ENCODE assay signal across 14 cellular contexts in the genomic region with DNA sequence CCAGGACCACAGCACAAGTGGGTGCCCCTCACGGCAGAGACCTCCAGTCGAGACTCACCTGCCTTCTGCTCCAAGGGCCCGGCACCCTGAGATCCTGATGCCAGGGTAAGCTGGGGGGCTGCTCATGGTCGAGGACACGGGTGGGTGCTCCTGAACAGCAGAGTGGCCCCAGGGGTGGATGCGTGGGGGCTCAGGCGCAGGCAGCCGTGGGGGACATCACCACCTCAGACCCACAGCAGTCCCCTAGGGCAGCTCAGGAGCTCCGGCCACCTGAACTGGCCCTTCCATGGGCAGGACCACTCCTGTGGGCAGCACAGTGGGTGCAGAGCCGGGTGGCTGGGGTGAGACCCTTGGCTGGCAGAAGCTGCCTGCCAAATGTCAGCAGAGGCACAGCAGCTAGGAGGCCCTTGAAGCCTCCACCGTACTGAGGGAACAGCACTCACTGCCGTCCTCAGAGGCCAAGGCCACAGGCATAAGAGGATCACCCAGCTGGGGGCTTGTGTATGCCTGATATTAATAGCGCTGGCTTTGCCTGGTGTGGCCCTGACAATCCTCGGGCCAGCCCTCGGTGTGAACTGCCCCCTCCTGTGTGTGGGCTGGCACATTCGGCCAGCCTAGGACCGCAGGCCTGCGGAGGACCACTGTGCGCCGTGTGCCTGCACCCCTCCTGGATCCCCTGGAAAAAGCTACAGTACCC. TPM values are rescaled to one million over a fixed set of nuclear protein-coding genes. Genes with fewer than 3 reads are reported as not detected.
DNase-seq lines count a peak whose midpoint lies in the region; ATAC-seq, FAIRE-seq and TF ChIP-seq lines count a peak whose summit lies in the region.
"Had no signal": no experiment of that assay in that cellular context is flagged by ENCODE, and none has a peak within 500 bp of the region (broad histone marks: within the 10 kb centered on the region; RNA-seq: fewer than 3 reads in every experiment).

No MANE protein-coding gene starts in this region.

- ATAC-seq in right cardiac atrium, result peak; percentile 4 to 15
- ATAC-seq in natural killer cell treated with Interleukin-12 subunit alpha and Interleukin-12 subunit beta and Interleukin-15 and Interleukin-18, amount 100 ng/mL, for 72 hours, result no peak
- ATAC-seq: WTC11 had no signal

- DNase-seq in D721Med (ENCODE audit: insufficient read length, low spot score) (peak; percentile 94), ascending aorta (ENCODE audit: low spot score in 2 of 2) (no peak), right cardiac atrium (peak in 2 of 3 donors; percentile 75 to 77), Kasumi-1 (lab: John Stamatoyannopoulos, UW) (no peak), NOMO-1 treated with DMSO at 0.1 percent for 48 hours (lab: John Stamatoyannopoulos, UW; ENCODE audit: unreplicated experiment) (no peak), SKM-1 treated with dmso at 0.1 percent for 144 hours (lab: John Stamatoyannopoulos, UW; ENCODE audit: unreplicated experiment) (no peak)
- no peak for DNase-seq in natural killer cell treated with Interleukin-12 subunit alpha and Interleukin-12 subunit beta and Interleukin-15 and Interleukin-18, amount 100 ng/mL, for 72 hours (ENCODE audit: low spot score)
- DNase-seq: EL, NCI-H2171, occipital lobe had no signal

- no peaks in the 10 kb centered on the region for H3K9me3 ChIP-seq in ascending aorta
- H3K9me3 ChIP-seq in right cardiac atrium (ENCODE audit: control insufficient read depth, low read length), result no peaks in the 10 kb centered on the region
- no peaks in the 10 kb centered on the region for H3K9me3 ChIP-seq in skeletal muscle tissue (ENCODE audit: control insufficient read depth in 3 of 3, low read length in 3 of 3)

- H3K9ac ChIP-seq in skeletal muscle tissue (ENCODE audit: low read depth in 1 of 3, low read length in 3 of 3), result peak overlapping the region; percentile 90 to 99 (median 94)

- H3K4me1 ChIP-seq in ascending aorta (peaks cover 19 to 58% of the 10 kb centered on the region in 2 donors), right cardiac atrium (ENCODE audit: control insufficient read depth, insufficient read depth, low read length) (peaks cover 17% of the 10 kb centered on the region), skeletal muscle tissue (ENCODE audit: control insufficient read depth in 3 of 3, insufficient read depth in 3 of 3, low read length in 3 of 3) (peaks cover 78 to 98% (median 84%) of the 10 kb centered on the region in 3 donors)

- H3K27me3 Mint-ChIP-seq in natural killer cell treated with Interleukin-12 subunit alpha and Interleukin-12 subunit beta and Interleukin-15 and Interleukin-18, amount 100 ng/mL, for 72 hours, result no peaks in the 10 kb centered on the region

- 59% methylated on average over 20 of the region's 20 CpGs for WGBS in right cardiac atrium

- H3K27ac Mint-ChIP-seq in natural killer cell treated with Interleukin-12 subunit alpha and Interleukin-12 subunit beta and Interleukin-15 and Interleukin-18, amount 100 ng/mL, for 72 hours, result no peak overlapping the region

- H3K27ac ChIP-seq in ascending aorta, result peak overlapping the region; percentile 72 to 73
- H3K27ac ChIP-seq in right cardiac atrium (ENCODE audit: low read length), result peak overlapping the region; percentile 90
- peak overlapping the region; percentile 99 for H3K27ac ChIP-seq in skeletal muscle tissue (ENCODE audit: low read depth, low read length)

- H3K27me3 ChIP-seq in ascending aorta, result no peaks in the 10 kb centered on the region
- no peaks in the 10 kb centered on the region for H3K27me3 ChIP-seq in right cardiac atrium (ENCODE audit: control insufficient read depth, insufficient read depth)
- H3K27me3 ChIP-seq in skeletal muscle tissue (ENCODE audit: control insufficient read depth in 3 of 3, insufficient read depth in 3 of 3, low read length in 3 of 3), result no peaks in the 10 kb centered on the region

- H3K9me3 Mint-ChIP-seq in natural killer cell treated with Interleukin-12 subunit alpha and Interleukin-12 subunit beta and Interleukin-15 and Interleukin-18, amount 100 ng/mL, for 72 hours, result no peaks in the 10 kb centered on the region
- H3K9me3 Mint-ChIP-seq: activated T-helper 1 cell treated with anti-CD3 and anti-CD28 coated beads, Interleukin-12 subunit alpha, Interleukin-12 subunit beta, Interleukin-2, Interleukin-4 antibody, amounts not matched to agents 30 ng/mL and 10 ng/mL and 1 ng/mL, durations not matched to agents 14 hours and 24 hours and 36 hours had no signal

- H3K36me3 ChIP-seq in ascending aorta (peaks cover 3 to 6% of the 10 kb centered on the region in 2 donors), skeletal muscle tissue (ENCODE audit: control insufficient read depth in 3 of 3, insufficient read depth in 3 of 3, low read length in 3 of 3) (peaks cover 3 to 11% (median 4%) of the 10 kb centered on the region in 3 donors)

- TF ChIP-seq CTCF in D721Med (IDR thresholded peaks at IDR 0.05; ENCODE audit: insufficient read depth, missing control alignments) (no peak), ascending aorta (IDR thresholded peaks at IDR 0.05) (no peak)

- H3K36me3 Mint-ChIP-seq in natural killer cell treated with Interleukin-12 subunit alpha and Interleukin-12 subunit beta and Interleukin-15 and Interleukin-18, amount 100 ng/mL, for 72 hours, result no peaks in the 10 kb centered on the region

- intact Hi-C loops in ascending aorta (cut with DNase I), result no loop called here
- intact Hi-C loops in right cardiac atrium (cut with DNase I), result no loop called here

- no peak for FAIRE-seq in D721Med (lab: Jason Lieb, UNC)
- FAIRE-seq: bronchial epithelial cell had no signal

- H3K4me1 Mint-ChIP-seq in natural killer cell treated with Interleukin-12 subunit alpha and Interleukin-12 subunit beta and Interleukin-15 and Interleukin-18, amount 100 ng/mL, for 72 hours (ENCODE audit: low read depth in 2 of 2), result peaks cover 38 to 39% of the 10 kb centered on the region in 2 donors

- H3K4me3 Mint-ChIP-seq in natural killer cell treated with Interleukin-12 subunit alpha and Interleukin-12 subunit beta and Interleukin-15 and Interleukin-18, amount 100 ng/mL, for 72 hours, result no peak overlapping the region
- H3K4me3 Mint-ChIP-seq: activated T-helper 1 cell treated with anti-CD3 and anti-CD28 coated beads, Interleukin-12 subunit alpha, Interleukin-12 subunit beta, Interleukin-2, Interleukin-4 antibody, amounts not matched to agents 30 ng/mL and 10 ng/mL and 1 ng/mL, durations not matched to agents 14 hours and 24 hours and 36 hours; WTC11 had no signal

- H3K4me3 ChIP-seq in ascending aorta, result peak overlapping the region in 1 of 2 donors; percentile 15
- no peak overlapping the region for H3K4me3 ChIP-seq in right cardiac atrium (ENCODE audit: low read length)
- peak overlapping the region; percentile 79 to 86 (median 79) for H3K4me3 ChIP-seq in skeletal muscle tissue (ENCODE audit: low read length in 3 of 3)

RNA-seq across cellular contexts. Expression of gene UCKL1, which starts 5.4 kb away (rescaled TPM):
- total RNA-seq in ascending aorta (95.4 TPM), right cardiac atrium (10 to 100 TPM; 35.5 to 47.0 (median 44.0) TPM), skeletal muscle tissue (15.7 TPM)
- 36.5 TPM for polyA plus RNA-seq in right cardiac atrium
- total RNA-seq in natural killer cell treated with Interleukin-12 subunit alpha and Interleukin-12 subunit beta and Interleukin-15 and Interleukin-18, amount 100 ng/mL, for 72 hours, result 10 to 100 TPM; 32.6 to 52.9 TPM

RNA-seq across cellular contexts. Expression of gene ZNF512B, which starts 18.9 kb away (rescaled TPM):
- total RNA-seq in ascending aorta (17.5 TPM), right cardiac atrium (10 to 100 TPM; 12.3 to 16.1 (median 13.6) TPM), skeletal muscle tissue (8.9 TPM)
- 9.8 TPM for polyA plus RNA-seq in right cardiac atrium
- 10 to 100 TPM in 1 of 2 donors, 1 to 10 TPM in 1; 9.6 to 13.8 TPM for total RNA-seq in natural killer cell treated with Interleukin-12 subunit alpha and Interleukin-12 subunit beta and Interleukin-15 and Interleukin-18, amount 100 ng/mL, for 72 hours

RNA-seq across cellular contexts. Expression of gene SAMD10, which starts 28.6 kb away (rescaled TPM):
- total RNA-seq in ascending aorta (not detected), right cardiac atrium (1 to 10 TPM; 3.3 to 4.9 (median 3.8) TPM), skeletal muscle tissue (1.0 TPM)
- 4.8 TPM for polyA plus RNA-seq in right cardiac atrium
- 10 to 100 TPM; 33.3 to 33.6 TPM for total RNA-seq in natural killer cell treated with Interleukin-12 subunit alpha and Interleukin-12 subunit beta and Interleukin-15 and Interleukin-18, amount 100 ng/mL, for 72 hours

RNA-seq across cellular contexts. Expression of gene PRPF6, which starts 30.1 kb away (rescaled TPM):
- total RNA-seq in ascending aorta (33.5 TPM), right cardiac atrium (10 to 100 TPM; 42.5 to 44.7 (median 43.5) TPM), skeletal muscle tissue (55.8 TPM)
- 29.6 TPM for polyA plus RNA-seq in right cardiac atrium
- total RNA-seq in natural killer cell treated with Interleukin-12 subunit alpha and Interleukin-12 subunit beta and Interleukin-15 and Interleukin-18, amount 100 ng/mL, for 72 hours, result 10 to 100 TPM; 65.9 to 87.7 TPM

RNA-seq across cellular contexts. Expression of gene DNAJC5, which starts 55.9 kb away (rescaled TPM):
- total RNA-seq in ascending aorta, result 42.9 TPM
- 10 to 100 TPM; 43.1 to 51.0 (median 49.9) TPM for total RNA-seq in right cardiac atrium
- 32.2 TPM for polyA plus RNA-seq in right cardiac atrium
- total RNA-seq in skeletal muscle tissue, result 30.3 TPM
- total RNA-seq in natural killer cell treated with Interleukin-12 subunit alpha and Interleukin-12 subunit beta and Interleukin-15 and Interleukin-18, amount 100 ng/mL, for 72 hours, result 10 to 100 TPM; 67.6 to 89.1 TPM

Comparison
In these comparisons a context has a peak if more than half of its experiments do, and no peak if none do; other contexts are left out.
1. DNase-seq: peak in D721Med (single experiment) and right cardiac atrium (2 of 3); none in ascending aorta (0 of 2), natural killer cell treated with Interleukin-12 subunit alpha and Interleukin-12 subunit beta and Interleukin-15 and Interleukin-18, amount 100 ng/mL, for 72 hours (single experiment), Kasumi-1 (0 of 2), NOMO-1 treated with DMSO at 0.1 percent for 48 hours (single experiment) and SKM-1 treated with dmso at 0.1 percent for 144 hours (single experiment).
2. ATAC-seq: peak in right cardiac atrium (2 of 2); none in natural killer cell treated with Interleukin-12 subunit alpha and Interleukin-12 subunit beta and Interleukin-15 and Interleukin-18, amount 100 ng/mL, for 72 hours (0 of 2).
3. RNA of gene SAMD10, which starts 28.6 kb away (total RNA-seq): 33.3 to 33.6 TPM in natural killer cell treated with Interleukin-12 subunit alpha and Interleukin-12 subunit beta and Interleukin-15 and Interleukin-18, amount 100 ng/mL, for 72 hours; 3.3 to 4.9 TPM in right cardiac atrium, 1.0 TPM in skeletal muscle tissue (single experiment) and not detected in ascending aorta (single experiment); every median in the first group is over 4 times any median in the second.
4. Peak in every context shown above with its lines, with median percentiles within 50 percentile points of each other: H3K27ac ChIP-seq.